Comparison of ENCODE assay signal across 1 cellular context in genomic region chr1:233113009-233113712, GRCh38.
TF ChIP-seq lines count a peak whose summit lies in the region.

No MANE protein-coding gene starts in this region.

TF ChIP-seq in HEK293, 187 proteins besides CTCF, POLR2A, EP300 and RAD21 (continued from another document and continues in another):
- TF ChIP-seq ZNF571 (tag by site-specific recombination; IDR thresholded peaks at IDR 0.05) (no peak), ZNF398 (tag by site-specific recombination; IDR thresholded peaks at IDR 0.05) (peak; percentile 78), KLF10 (tag by site-specific recombination; IDR thresholded peaks at IDR 0.05) (peak; percentile 61), ZNF670 (tag by site-specific recombination; IDR thresholded peaks at IDR 0.05; ENCODE audit: low read depth) (no peak), ZNF707 (tag by site-specific recombination; IDR thresholded peaks at IDR 0.05) (peak; percentile 22; the same call in 1 of the 2 replicates), ELK4 (IDR thresholded peaks at IDR 0.05; ENCODE audit: borderline replicate concordance, low read depth, low read length) (no peak), ZNF837 (tag by site-specific recombination; IDR thresholded peaks at IDR 0.05) (0 out of 2 replicates have a peak, but pooled peaks have one; percentile 18), ZFP37 (tag by site-specific recombination; IDR thresholded peaks at IDR 0.05) (peak; percentile 93), ZNF223 (tag by site-specific recombination; IDR thresholded peaks at IDR 0.05) (peak; percentile 65; the same call in 1 of the 2 replicates), BCL6B (tag by site-specific recombination; IDR thresholded peaks at IDR 0.05) (peak; percentile 92), ZNF121 (tag by site-specific recombination; IDR thresholded peaks at IDR 0.05) (no peak), ZNF138 (tag by site-specific recombination; IDR thresholded peaks at IDR 0.05; ENCODE audit: borderline replicate concordance) (no peak), PRDM2 (tag by site-specific recombination; IDR thresholded peaks at IDR 0.05; ENCODE audit: borderline replicate concordance) (no peak), ZNF404 (tag by site-specific recombination; IDR thresholded peaks at IDR 0.05) (peak; percentile 73; the same call in 1 of the 2 replicates), ZNF266 (tag by site-specific recombination; IDR thresholded peaks at IDR 0.05; ENCODE audit: low read depth) (no peak), GLI2 (tag by site-specific recombination; IDR thresholded peaks at IDR 0.05; ENCODE audit: borderline replicate concordance, low read depth) (peak; percentile 87), ZNF623 (tag by site-specific recombination; IDR thresholded peaks at IDR 0.05) (peak; percentile 40), SP2 (tag by site-specific recombination; IDR thresholded peaks at IDR 0.05) (peak; percentile 49), GLI4 (tag by site-specific recombination; IDR thresholded peaks at IDR 0.05) (peak; percentile 76; the same call in 1 of the 2 replicates), ZNF626 (tag by site-specific recombination; IDR thresholded peaks at IDR 0.05) (peak; percentile 79; the same call in 1 of the 2 replicates), ZNF785 (tag by site-specific recombination; IDR thresholded peaks at IDR 0.05) (peak; percentile 75), ZNF518A (tag by site-specific recombination; conservative IDR thresholded peaks at IDR 0.05; ENCODE audit: low read depth) (peak; percentile 76), ZNF394 (tag by site-specific recombination; IDR thresholded peaks at IDR 0.05; ENCODE audit: borderline replicate concordance) (peak; percentile 92), KLF7 (tag by site-specific recombination; IDR thresholded peaks at IDR 0.05; ENCODE audit: borderline replicate concordance) (no peak; the same call in 1 of the 2 replicates), ZNF2 (tag by site-specific recombination; IDR thresholded peaks at IDR 0.05) (peak; percentile 90), ZIC2 (tag by site-specific recombination; IDR thresholded peaks at IDR 0.05) (peak; percentile 99), PATZ1 (tag by site-specific recombination; IDR thresholded peaks at IDR 0.05) (peak; percentile 78), SP7 (tag by site-specific recombination; IDR thresholded peaks at IDR 0.05) (peak; percentile 100), ZNF639 (tag by site-specific recombination; IDR thresholded peaks at IDR 0.05) (peak; percentile 95), ZBTB44 (tag by site-specific recombination; IDR thresholded peaks at IDR 0.05) (peak; percentile 98), ZNF692 (tag by site-specific recombination; IDR thresholded peaks at IDR 0.05) (peak; percentile 93), ZNF596 (tag by site-specific recombination; IDR thresholded peaks at IDR 0.05) (no peak), ZNF140 (tag by site-specific recombination; IDR thresholded peaks at IDR 0.05) (no peak), ZNF433 (tag by site-specific recombination; IDR thresholded peaks at IDR 0.05; ENCODE audit: low read depth) (no peak)
